29 cellular contexts compared by ENCODE assay signal in the genomic region with DNA sequence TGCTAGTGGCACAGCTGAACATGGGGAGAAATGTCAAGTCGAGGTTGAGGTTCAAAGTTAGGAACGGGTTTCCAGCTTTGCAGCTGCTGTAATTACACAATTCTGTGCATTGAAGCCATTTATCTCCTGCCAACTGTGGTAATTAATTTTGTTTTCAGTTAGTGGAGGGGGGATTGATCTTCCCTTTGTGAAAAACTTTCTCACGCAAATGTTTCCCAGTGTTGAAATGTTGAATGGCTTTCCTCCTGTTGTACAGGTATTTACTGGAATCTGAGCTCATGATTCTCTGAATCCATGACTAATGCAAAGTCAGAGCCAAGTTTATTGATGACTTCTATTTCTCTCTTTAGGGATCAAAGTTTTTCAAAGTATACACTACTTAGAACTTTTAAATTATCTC.
DNase-seq lines count a peak whose midpoint lies in the region; ATAC-seq and TF ChIP-seq lines count a peak whose summit lies in the region.
"Had no signal": no experiment of that assay in that cellular context is flagged by ENCODE, and none has a peak within 500 bp of the region (broad histone marks: within the 10 kb centered on the region; RNA-seq: fewer than 3 reads in every experiment).

No MANE protein-coding gene starts in this region.

- CTCF ChIA-PET in MCF 10A (lab: Yijun Ruan, JAX), result interaction anchor here (0.7 kb wide), 3 partner anchors 33 to 1818 kb away, joined by 3 to 5 read pairs (median 4); no protein-coding TSS in a partner anchor

- no peak for TF ChIP-seq CTCF in MCF 10A (IDR thresholded peaks at IDR 0.05; ENCODE audit: unreplicated experiment)
- TF ChIP-seq CTCF in breast epithelium (IDR thresholded peaks at IDR 0.05), result no peak
- no peak for TF ChIP-seq CTCF in right lobe of liver (IDR thresholded peaks at IDR 0.05)
- no peak for TF ChIP-seq CTCF in suprapubic skin (IDR thresholded peaks at IDR 0.05)

- H3K9me3 ChIP-seq in breast epithelium (no peaks in the 10 kb centered on the region), right lobe of liver (no peaks in the 10 kb centered on the region), suprapubic skin (no peaks in the 10 kb centered on the region)
- H3K9me3 ChIP-seq: BE2C had no signal

- peak overlapping the region; percentile 42 for H3K27ac Mint-ChIP-seq in MCF 10A (ENCODE audit: low read depth, unreplicated experiment)
- H3K27ac Mint-ChIP-seq: CD14-positive monocyte; CD8-positive, alpha-beta memory T cell; IgD-negative memory B cell had no signal

- H3K27me3 ChIP-seq in breast epithelium, result no peaks in the 10 kb centered on the region
- H3K27me3 ChIP-seq in right lobe of liver, result no peaks in the 10 kb centered on the region
- H3K27me3 ChIP-seq in suprapubic skin, result no peaks in the 10 kb centered on the region
- H3K27me3 ChIP-seq: BE2C had no signal

- H3K4me3 ChIP-seq in breast epithelium (no peak overlapping the region), right lobe of liver (no peak overlapping the region), suprapubic skin (no peak overlapping the region)
- H3K4me3 ChIP-seq: SK-N-MC had no signal

- 27% methylated on average over 3 of the region's 3 CpGs for WGBS in right lobe of liver (ENCODE audit: insufficient coverage, low coverage, low lambda C conversion rate, missing lambda C conversion rate)
- 24% methylated on average over 3 of the region's 3 CpGs for WGBS in suprapubic skin

- H3K27ac ChIP-seq in breast epithelium (no peak overlapping the region), epithelial cell of prostate (no peak overlapping the region), right lobe of liver (peak overlapping the region; percentile 42 to 66 (median 51)), suprapubic skin (peak overlapping the region; percentile 81)
- H3K27ac ChIP-seq: KMS-11, SK-N-MC had no signal

- TF ChIP-seq POLR2A in breast epithelium (IDR thresholded peaks at IDR 0.05), result no peak
- no peak for TF ChIP-seq POLR2A in right lobe of liver (IDR thresholded peaks at IDR 0.05)
- no peak for TF ChIP-seq POLR2A in suprapubic skin (IDR thresholded peaks at IDR 0.05)

- peak; percentile 52 to 84 (median 66) for ATAC-seq in right lobe of liver

- POLR2A ChIA-PET in MCF 10A (lab: Yijun Ruan, JAX), result interaction anchor here (1.1 kb wide), 2 partner anchors 10 to 18 kb away, joined by 3 to 4 read pairs; a partner anchor contains a TSS

- H3K4me1 ChIP-seq in breast epithelium (no peaks in the 10 kb centered on the region), right lobe of liver (peaks cover 0 to 38% (median 13%) of the 10 kb centered on the region in 4 donors), suprapubic skin (peaks cover 8% of the 10 kb centered on the region)
- H3K4me1 ChIP-seq: BE2C had no signal

- H3K27me3 Mint-ChIP-seq in MCF 10A (ENCODE audit: insufficient read depth, unreplicated experiment), result no peaks in the 10 kb centered on the region
- H3K27me3 Mint-ChIP-seq: CD8-positive, alpha-beta memory T cell; IgD-negative memory B cell had no signal

- DNase-seq in MCF 10A (ENCODE audit: unreplicated experiment) (peak; percentile 85), breast epithelium (ENCODE audit: low spot score in 2 of 2) (no peak), epithelial cell of prostate (ENCODE audit: low read depth, low spot score) (peak; percentile 22), right lobe of liver (no peak), suprapubic skin (ENCODE audit: low spot score in 2 of 2) (no peak), midbrain (lab: John Stamatoyannopoulos, UW) (no peak), kidney glomerular epithelial cell (lab: John Stamatoyannopoulos, UW) (no peak)
- DNase-seq in activated naive CD4-positive, alpha-beta T cell (lab: John Stamatoyannopoulos, UW), result no peak
- DNase-seq: 8988T; ACHN; BE2C; Calu3; CD8-positive, alpha-beta memory T cell; DMS79 treated with DMSO at 0.1 percent for 48 hours; GF-D8; HCEC 1CT; NCI-H1048; NCI-H1417; NCI-H1694; NCI-H2029 treated with DMSO at 0.1 percent for 48 hours; NCI-H446; NCI-H524 treated with DMSO at 0.1 percent for 48 hours; NCI-H774; RPMI8226; SHP77 treated with DMSO at 0.1 percent for 48 hours had no signal

- no peak for TF ChIP-seq EP300 in suprapubic skin (IDR thresholded peaks at IDR 0.05)

- H3K36me3 ChIP-seq in breast epithelium (no peaks in the 10 kb centered on the region), right lobe of liver (no peaks in the 10 kb centered on the region), suprapubic skin (no peaks in the 10 kb centered on the region)
- H3K36me3 ChIP-seq: BE2C had no signal

- no peaks in the 10 kb centered on the region for H3K9me3 Mint-ChIP-seq in MCF 10A (ENCODE audit: unreplicated experiment)

- H3K36me3 Mint-ChIP-seq in MCF 10A (ENCODE audit: insufficient read depth, unreplicated experiment), result no peaks in the 10 kb centered on the region
- H3K36me3 Mint-ChIP-seq: CD14-positive monocyte; CD8-positive, alpha-beta memory T cell; IgD-negative memory B cell had no signal

- peaks cover 7% of the 10 kb centered on the region for H3K4me1 Mint-ChIP-seq in MCF 10A (ENCODE audit: insufficient read depth, unreplicated experiment)
- H3K4me1 Mint-ChIP-seq: CD14-positive monocyte; CD8-positive, alpha-beta memory T cell; IgD-negative memory B cell had no signal

- no TSS peak for BruUV-seq in MCF 10A (replicated peaks; lab: Mats Ljungman, UMichigan)

- H3K4me3 Mint-ChIP-seq in MCF 10A (ENCODE audit: unreplicated experiment), result no peak overlapping the region
- H3K4me3 Mint-ChIP-seq: CD14-positive monocyte; CD8-positive, alpha-beta memory T cell had no signal

- intact Hi-C loops in MCF 10A (cut with micrococcal nuclease), result no loop called here
- intact Hi-C loops in breast epithelium (cut with DNase I; ENCODE audit: low total_unique reads), result no loop called here
- intact Hi-C loops in right lobe of liver (cut with DNase I), result no loop called here

Comparison
In these comparisons a context has a peak if more than half of its experiments do, and no peak if none do; other contexts are left out.
1. DNase-seq: peak in MCF 10A (single experiment) and epithelial cell of prostate (single experiment); none in breast epithelium (0 of 2), right lobe of liver (0 of 3), suprapubic skin (0 of 2), midbrain (single experiment), activated naive CD4-positive, alpha-beta T cell (0 of 4) and kidney glomerular epithelial cell (single experiment).
2. H3K27ac ChIP-seq: peak in right lobe of liver (3 of 3) and suprapubic skin (single experiment); none in breast epithelium (0 of 2) and epithelial cell of prostate (single experiment).